In genomic region chr10:24435374-24435773, GRCh38 we compare ENCODE assay signal across 15 cellular contexts.
DNase-seq lines count a peak whose midpoint lies in the region; ATAC-seq, FAIRE-seq and TF ChIP-seq lines count a peak whose summit lies in the region.
"Had no signal": no experiment of that assay in that cellular context is flagged by ENCODE, and none has a peak within 500 bp of the region (broad histone marks: within the 10 kb centered on the region; RNA-seq: fewer than 3 reads in every experiment).

No MANE protein-coding gene starts in this region.

- H3K79me2 ChIP-seq in mammary epithelial cell (ENCODE audit: insufficient read depth, low read length) = no peaks in the 10 kb centered on the region
- no peaks in the 10 kb centered on the region for H3K79me2 ChIP-seq in keratinocyte (ENCODE audit: control insufficient read depth, insufficient read depth, low read length)

- H3K27ac ChIP-seq in mammary epithelial cell (ENCODE audit: insufficient read depth, low read depth, low read length) (peak overlapping the region; percentile 59), keratinocyte (ENCODE audit: control insufficient read depth, insufficient read depth, low read length) (peak overlapping the region; percentile 89), upper lobe of right lung (no peak overlapping the region)
- H3K27ac ChIP-seq: BLaER1, coronary artery, right lobe of liver, SK-N-MC had no signal

- H2AFZ ChIP-seq in mammary epithelial cell (ENCODE audit: low read depth, low read length) (no peak overlapping the region), keratinocyte (ENCODE audit: control insufficient read depth, low read length) (no peak overlapping the region)

- H3K4me1 ChIP-seq in mammary epithelial cell (ENCODE audit: insufficient read depth, low read length) (peaks cover 25% of the 10 kb centered on the region), keratinocyte (ENCODE audit: control insufficient read depth, extremely low read depth, insufficient read depth, low read length) (peaks cover 24% of the 10 kb centered on the region), upper lobe of right lung (no peaks in the 10 kb centered on the region)
- H3K4me1 ChIP-seq: BLaER1, right lobe of liver had no signal

- TF ChIP-seq CTCF in BJ (IDR thresholded peaks at IDR 0.05; ENCODE audit: insufficient read depth, low read depth, low read length) = no peak
- TF ChIP-seq CTCF in mammary epithelial cell (conservative IDR thresholded peaks at IDR 0.05 in 1 of 2, IDR thresholded peaks at IDR 0.05 in 1 of 2; ENCODE audit: extremely low read depth in 1 of 2, insufficient read depth in 1 of 2, low read depth in 1 of 2, low read length in 2 of 2) = no peak
- TF ChIP-seq CTCF in keratinocyte (optimal IDR thresholded peaks at IDR 0.05 in 1 of 3, IDR thresholded peaks at IDR 0.05 in 1 of 3, conservative IDR thresholded peaks at IDR 0.05 in 1 of 3; ENCODE audit: extremely low read depth in 1 of 3, insufficient read depth in 2 of 3, low read length in 3 of 3) = no peak
- TF ChIP-seq CTCF in upper lobe of right lung (IDR thresholded peaks at IDR 0.05) = no peak

- POLR2A ChIA-PET in BJ (lab: Charles Lee) = no interaction called here

- 47% methylated on average over 1 of the region's 1 CpG for WGBS in mammary epithelial cell (ENCODE audit: low coverage, missing lambda C conversion rate)

- no peaks in the 10 kb centered on the region for H3K9me1 ChIP-seq in keratinocyte (ENCODE audit: control insufficient read depth, extremely low read depth, insufficient read depth, low read length)

- dilution Hi-C loops in mammary epithelial cell (cut with HindIII; ENCODE audit: low sequenced_read_pairs) (no loop called here), keratinocyte (cut with MboI; ENCODE audit: extremely low pct_ligation_motif_present, low sequenced_read_pairs) (no loop called here)

- H3K27me3 ChIP-seq in BJ (ENCODE audit: control insufficient read depth, insufficient read depth, low read length) (no peaks in the 10 kb centered on the region), mammary epithelial cell (ENCODE audit: insufficient read depth, low read length) (no peaks in the 10 kb centered on the region), keratinocyte (ENCODE audit: control insufficient read depth, extremely low read depth, insufficient read depth, low read length) (no peaks in the 10 kb centered on the region), upper lobe of right lung (no peaks in the 10 kb centered on the region)
- H3K27me3 ChIP-seq: BLaER1, right lobe of liver had no signal

- H4K20me1 ChIP-seq in mammary epithelial cell (ENCODE audit: insufficient read depth, low read length) (no peaks in the 10 kb centered on the region), keratinocyte (ENCODE audit: control insufficient read depth, extremely low read depth, insufficient read depth, low read length) (no peaks in the 10 kb centered on the region)
- H4K20me1 ChIP-seq: BLaER1 had no signal

- CTCF ChIA-PET in BJ (lab: Yijun Ruan, JAX) (interaction anchor here (1.0 kb wide), 1 partner anchor 16 kb away, joined by 3 read pairs; no protein-coding TSS in a partner anchor), mammary epithelial cell (lab: Charles Lee; ENCODE audit: low non-redundant PET) (interaction anchor here (0.6 kb wide), 1 partner anchor 22 kb away, joined by 5 read pairs; no protein-coding TSS in a partner anchor)

- H3K36me3 ChIP-seq in BJ (ENCODE audit: control insufficient read depth, insufficient read depth, low read length) = no peaks in the 10 kb centered on the region
- peaks cover 2% of the 10 kb centered on the region for H3K36me3 ChIP-seq in mammary epithelial cell (ENCODE audit: insufficient read depth, low read length)
- H3K36me3 ChIP-seq in keratinocyte (ENCODE audit: control insufficient read depth in 2 of 2, extremely low read depth in 1 of 2, insufficient read depth in 2 of 2, low read length in 2 of 2) = no peaks in the 10 kb centered on the region
- H3K36me3 ChIP-seq in upper lobe of right lung = no peaks in the 10 kb centered on the region
- H3K36me3 ChIP-seq: BLaER1, right lobe of liver had no signal

- peak; percentile 81 for FAIRE-seq in keratinocyte (lab: Jason Lieb, UNC)

- intact Hi-C loops in mammary epithelial cell (cut with micrococcal nuclease) = loop anchor here (2.0 kb wide), 1 partner anchor 67 kb away; no protein-coding TSS in a partner anchor
- intact Hi-C loops in upper lobe of right lung (cut with DNase I) = no loop called here

- DNase-seq in BJ (ENCODE audit: low read depth) (peak; percentile 75), M059J (ENCODE audit: low read depth) (peak; percentile 74), mammary epithelial cell (peak; percentile 80), keratinocyte (ENCODE audit: low read depth, low spot score) (peak; percentile 76), NCI-H2029 (lab: John Stamatoyannopoulos, UW) (no peak), globus pallidus (ENCODE audit: low spot score) (no peak), upper lobe of right lung (no peak)
- DNase-seq: activated CD4-positive, alpha-beta T cell treated with anti-CD3 and anti-CD28 coated beads, Interleukin-2, amount 50 U/mL, for 4 hours; amygdala; right lobe of liver; substantia nigra had no signal

- ATAC-seq in HG03039 (IDR thresholded peaks at IDR 0.05; ENCODE audit: unreplicated experiment) (no peak), upper lobe of right lung (no peak)
- ATAC-seq: right lobe of liver had no signal

- H3K9ac ChIP-seq in mammary epithelial cell (ENCODE audit: insufficient read depth, low read length) (no peak overlapping the region), keratinocyte (ENCODE audit: control insufficient read depth, extremely low read depth, insufficient read depth, low read length) (peak overlapping the region; percentile 22)
- H3K9ac ChIP-seq: BLaER1 had no signal

- H3K9me3 ChIP-seq in mammary epithelial cell (replicated peaks; ENCODE audit: insufficient read depth, low read length) (no peaks in the 10 kb centered on the region), keratinocyte (ENCODE audit: control insufficient read depth, low read depth, low read length) (no peaks in the 10 kb centered on the region), upper lobe of right lung (no peaks in the 10 kb centered on the region)
- H3K9me3 ChIP-seq: BLaER1, right lobe of liver had no signal

- in situ Hi-C loops in mammary epithelial cell (cut with MboI; ENCODE audit: low sequenced_read_pairs in 2 of 2) = no loop called here

- H3K4me2 ChIP-seq in mammary epithelial cell (ENCODE audit: insufficient read depth, low read depth, low read length) = peak overlapping the region; percentile 24
- peak overlapping the region; percentile 49 for H3K4me2 ChIP-seq in keratinocyte (ENCODE audit: control insufficient read depth, extremely low read depth, insufficient read depth, low read depth, low read length)
- H3K4me2 ChIP-seq: BLaER1 had no signal

- H3K4me3 ChIP-seq in BJ (ENCODE audit: low read depth, low read length) (no peak overlapping the region), mammary epithelial cell (replicated peaks in 1 of 3; ENCODE audit: insufficient read depth in 1 of 3, low read depth in 2 of 3, low read length in 3 of 3) (no peak overlapping the region), keratinocyte (ENCODE audit: control insufficient read depth in 2 of 3, extremely low read depth in 1 of 3, insufficient read depth in 2 of 3, low read depth in 1 of 3, low read length in 3 of 3) (no peak overlapping the region), upper lobe of right lung (no peak overlapping the region)
- H3K4me3 ChIP-seq: BLaER1, coronary artery, right lobe of liver, SK-N-MC had no signal

- no TSS peak for BruUV-seq in mammary epithelial cell (replicated peaks; lab: Mats Ljungman, UMichigan)

Comparison
In these comparisons a context has a peak if more than half of its experiments do, and no peak if none do; other contexts are left out.
1. DNase-seq: peak in BJ (single experiment), M059J (single experiment), mammary epithelial cell (single experiment) and keratinocyte (single experiment); none in NCI-H2029 (single experiment), globus pallidus (single experiment) and upper lobe of right lung (single experiment).